Comparison of ENCODE assay signal across 26 cellular contexts in the genomic region with DNA sequence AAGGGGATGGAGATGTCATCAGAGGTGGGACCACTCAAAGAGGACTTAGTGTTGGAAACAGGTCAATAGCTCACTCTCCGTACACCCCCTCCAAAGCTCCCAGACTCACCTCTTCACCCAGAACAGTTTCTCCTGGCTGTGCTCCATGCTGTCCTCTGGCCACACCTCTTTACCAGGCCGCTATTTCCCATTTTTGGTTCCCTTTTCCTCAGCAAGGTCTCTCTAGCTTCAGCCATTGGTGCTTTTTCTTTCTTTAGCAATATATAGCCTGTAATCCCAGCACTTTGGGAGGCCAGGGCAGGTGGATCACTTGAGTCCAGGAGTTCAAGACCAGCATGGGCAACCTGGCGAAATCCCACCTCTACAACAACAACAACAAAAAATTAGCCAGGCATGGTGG.
A peak's percentile ranks its signal among the peaks of the same experiment; 100 is the strongest.
DNase-seq lines count a peak whose midpoint lies in the region; ATAC-seq and TF ChIP-seq lines count a peak whose summit lies in the region.
"Had no signal": no experiment of that assay in that cellular context is flagged by ENCODE, and none has a peak within 500 bp of the region (broad histone marks: within the 10 kb centered on the region; RNA-seq: fewer than 3 reads in every experiment).

No MANE protein-coding gene starts in this region.

- DNase-seq in left ventricle myocardium inferior (no peak), left cardiac atrium (no peak), RWPE2 (ENCODE audit: low spot score) (peak; percentile 13), left lobe of liver (ENCODE audit: low spot score) (peak; percentile 29), SJCRH30 (no peak), AG20443 (ENCODE audit: low spot score) (no peak)
- DNase-seq: ACHN; activated CD4-positive, alpha-beta T cell treated with anti-CD3 and anti-CD28 coated beads, Interleukin-2, amount 10 ng/mL, durations not matched to agents 24 days and 14 days; activated CD8-positive, alpha-beta memory T cell treated with anti-CD3 and anti-CD28 coated beads for 24 hours; activated T-cell treated with anti-CD3 and anti-CD28 coated beads for 4 hours; anterior cingulate cortex; DMS153; H7; hypothalamus; KG1; mesendoderm; NCI-H1417 treated with DMSO at 0.1 percent for 48 hours; NCI-H2029 treated with DMSO at 0.1 percent for 48 hours; NCI-H526 treated with DMSO at 0.1 percent for 48 hours; NK-92 treated with Interleukin-12 subunit alpha and Interleukin-12 subunit beta, amount 100 ng/mL, for 24 hours; stimulated activated CD8-positive, alpha-beta memory T cell treated with anti-CD3 and anti-CD28 coated beads, Interleukin-4, amount 100 ng/mL, for 48 hours had no signal

- H3K27ac ChIP-seq in left ventricle myocardium inferior (replicated peaks) (peak overlapping the region; percentile 58), RWPE2 (ENCODE audit: poor library complexity, severe bottlenecking) (no peak overlapping the region), SJCRH30 (no peak overlapping the region)
- H3K27ac ChIP-seq: parathyroid adenoma, thoracic aorta, VCaP had no signal

- ATAC-seq in left cardiac atrium = no peak
- no peak for ATAC-seq in RWPE2 (ENCODE audit: low read depth)
- ATAC-seq in left lobe of liver = no peak
- ATAC-seq in GM19023 (IDR thresholded peaks at IDR 0.05; ENCODE audit: unreplicated experiment) = no peak
- ATAC-seq: activated naive CD4-positive, alpha-beta T cell treated with anti-CD3 and anti-CD28 coated beads, Interleukin-2, amount 50 U/mL, for 72 hours had no signal

- H3K9me3 ChIP-seq in left ventricle myocardium inferior (replicated peaks) = peaks cover 10% of the 10 kb centered on the region
- no peaks in the 10 kb centered on the region for H3K9me3 ChIP-seq in RWPE2 (ENCODE audit: severe bottlenecking)
- no peaks in the 10 kb centered on the region for H3K9me3 ChIP-seq in SJCRH30 (replicated peaks)
- H3K9me3 ChIP-seq: thoracic aorta had no signal

- TF ChIP-seq CTCF in left ventricle myocardium inferior (IDR thresholded peaks at IDR 0.05; ENCODE audit: borderline replicate concordance) (no peak), RWPE2 (IDR thresholded peaks at IDR 0.05; ENCODE audit: poor library complexity, severe bottlenecking) (no peak)

- peaks cover 15% of the 10 kb centered on the region for H3K4me1 ChIP-seq in left ventricle myocardium inferior
- no peaks in the 10 kb centered on the region for H3K4me1 ChIP-seq in RWPE2 (ENCODE audit: insufficient read depth, poor library complexity, severe bottlenecking)
- H3K4me1 ChIP-seq in SJCRH30 = peaks cover 8% of the 10 kb centered on the region; the same call in 1 of the 2 replicates
- H3K4me1 ChIP-seq: parathyroid adenoma had no signal

- H3K27me3 ChIP-seq in left ventricle myocardium inferior (ENCODE audit: low read depth) = no peaks in the 10 kb centered on the region
- H3K27me3 ChIP-seq in RWPE2 (ENCODE audit: insufficient read depth, poor library complexity, severe bottlenecking) = no peaks in the 10 kb centered on the region
- H3K27me3 ChIP-seq in SJCRH30 = no peaks in the 10 kb centered on the region

- no peak overlapping the region for H3K4me3 ChIP-seq in left ventricle myocardium inferior
- H3K4me3 ChIP-seq in RWPE2 (ENCODE audit: severe bottlenecking) = no peak overlapping the region
- no peak overlapping the region for H3K4me3 ChIP-seq in SJCRH30
- H3K4me3 ChIP-seq: thoracic aorta had no signal

- H3K36me3 ChIP-seq in left ventricle myocardium inferior (no peaks in the 10 kb centered on the region), RWPE2 (ENCODE audit: low read depth) (no peaks in the 10 kb centered on the region), SJCRH30 (no peaks in the 10 kb centered on the region)
- H3K36me3 ChIP-seq: thoracic aorta had no signal

- intact Hi-C loops in left ventricle myocardium inferior (cut with micrococcal nuclease) = no loop called here
- intact Hi-C loops in left cardiac atrium (cut with DNase I) = loop anchor here (10.0 kb wide), 3 partner anchors 223 to 893 kb away; no protein-coding TSS in a partner anchor

Comparison
In these comparisons a context has a peak if more than half of its experiments do, and no peak if none do; other contexts are left out.
1. DNase-seq: peak in RWPE2 (single experiment) and left lobe of liver (single experiment); none in left ventricle myocardium inferior (single experiment), left cardiac atrium (single experiment), SJCRH30 (0 of 2) and AG20443 (single experiment).